In genomic region chr2:212328129-212328528, GRCh38 we compare ENCODE assay signal across 18 cellular contexts.
"Had no signal": no experiment of that assay in that cellular context is flagged by ENCODE, and none has a peak within 500 bp of the region (broad histone marks: within the 10 kb centered on the region; RNA-seq: fewer than 3 reads in every experiment).

No MANE protein-coding gene starts in this region.

- H3K4me3 ChIP-seq: breast epithelium, left ventricle myocardium inferior, smooth muscle cell, testis, upper lobe of left lung had no signal

- DNase-seq: activated CD4-positive, CD25-positive, alpha-beta regulatory T cell treated with anti-CD3 and anti-CD28 coated beads, Interleukin-2, amount 50 U/mL, for 72 hours; activated naive CD4-positive, alpha-beta T cell treated with Interleukin-2 at 50 U/mL for 16 hours; aorta; cerebellar nuclear complex; effector memory CD8-positive, alpha-beta T cell; islet precursor cell; left ventricle myocardium inferior; occipital lobe; right cardiac atrium; stimulated activated naive CD8-positive, alpha-beta T cell treated with anti-CD3 and anti-CD28 coated beads, Interleukin-15, amount 100 ng/mL, for 72 hours; T-helper 9 cell; testis; upper lobe of left lung had no signal

- H3K36me3 Mint-ChIP-seq: memory B cell; natural killer cell treated with Interleukin-12 subunit alpha and Interleukin-12 subunit beta and Interleukin-15 and Interleukin-18, amount 100 ng/mL, for 72 hours had no signal

- H3K27me3 Mint-ChIP-seq: dendritic cell treated with granulocyte-macrophage colony-stimulating factor and Interleukin-4, amounts not matched to agents 40 ng/mL and 50 ng/mL, for 4 days; effector memory CD8-positive, alpha-beta T cell; memory B cell; natural killer cell treated with Interleukin-12 subunit alpha and Interleukin-12 subunit beta and Interleukin-15 and Interleukin-18, amount 100 ng/mL, for 72 hours; stimulated activated naive CD8-positive, alpha-beta T cell treated with anti-CD3 and anti-CD28 coated beads, Interleukin-15, amount 100 ng/mL, for 72 hours had no signal

- H3K27ac Mint-ChIP-seq: dendritic cell treated with granulocyte-macrophage colony-stimulating factor and Interleukin-4, amounts not matched to agents 40 ng/mL and 50 ng/mL, for 4 days; effector memory CD8-positive, alpha-beta T cell; memory B cell; natural killer cell treated with Interleukin-12 subunit alpha and Interleukin-12 subunit beta and Interleukin-15 and Interleukin-18, amount 100 ng/mL, for 72 hours; stimulated activated naive CD8-positive, alpha-beta T cell treated with anti-CD3 and anti-CD28 coated beads, Interleukin-15, amount 100 ng/mL, for 72 hours had no signal

- H3K9me3 Mint-ChIP-seq: dendritic cell treated with granulocyte-macrophage colony-stimulating factor and Interleukin-4, amounts not matched to agents 40 ng/mL and 50 ng/mL, for 4 days; natural killer cell treated with Interleukin-12 subunit alpha and Interleukin-12 subunit beta and Interleukin-15 and Interleukin-18, amount 100 ng/mL, for 72 hours had no signal

- H3K4me3 Mint-ChIP-seq: dendritic cell treated with granulocyte-macrophage colony-stimulating factor and Interleukin-4, amounts not matched to agents 40 ng/mL and 50 ng/mL, for 4 days; effector memory CD8-positive, alpha-beta T cell; memory B cell; natural killer cell treated with Interleukin-12 subunit alpha and Interleukin-12 subunit beta and Interleukin-15 and Interleukin-18, amount 100 ng/mL, for 72 hours; stimulated activated naive CD8-positive, alpha-beta T cell treated with anti-CD3 and anti-CD28 coated beads, Interleukin-15, amount 100 ng/mL, for 72 hours had no signal

- H3K4me1 Mint-ChIP-seq: memory B cell; stimulated activated naive CD8-positive, alpha-beta T cell treated with anti-CD3 and anti-CD28 coated beads, Interleukin-15, amount 100 ng/mL, for 72 hours had no signal
